30 cellular contexts compared by ENCODE assay signal in the genomic region with DNA sequence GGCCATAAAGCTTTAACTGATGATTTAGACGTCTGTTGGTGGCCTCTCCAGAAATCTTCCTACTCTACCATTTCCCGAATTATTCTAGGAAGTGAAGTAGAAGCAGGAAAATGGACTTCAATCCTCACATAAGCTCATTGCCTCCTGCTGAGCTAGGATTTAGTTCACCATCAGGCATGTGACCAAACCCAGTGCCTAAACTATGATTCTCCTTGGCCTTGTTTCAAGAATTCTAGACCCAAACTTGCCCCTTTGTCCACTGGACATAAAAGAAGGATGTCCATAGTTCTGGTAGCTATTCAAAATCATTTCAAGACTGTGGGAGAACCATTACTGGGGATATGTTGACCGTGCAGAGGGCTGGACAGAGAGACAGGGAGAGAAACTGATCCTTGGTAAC.
"Had no signal": no experiment of that assay in that cellular context is flagged by ENCODE, and none has a peak within 500 bp of the region (broad histone marks: within the 10 kb centered on the region; RNA-seq: fewer than 3 reads in every experiment).

No MANE protein-coding gene starts in this region.

- H3K27me3 ChIP-seq: gastrocnemius medialis, pancreas, sigmoid colon, spleen, testis, uterus had no signal

- H3K4me3 ChIP-seq: gastrocnemius medialis, left ventricle myocardium inferior, lung, mucosa of descending colon, pancreas, prostate gland, sigmoid colon, spleen, testis, uterus had no signal

- H3K36me3 ChIP-seq: gastrocnemius medialis, left ventricle myocardium inferior, pancreas, prostate gland, sigmoid colon, spleen, uterus had no signal

- ATAC-seq: activated T-helper 17 cell treated with anti-CD3 and anti-CD28 coated beads, Interleukin-2, amount 50 U/mL, for 72 hours; esophagus mucosa; gastrocnemius medialis; mucosa of descending colon; pancreas; T-helper 17 cell had no signal

- DNase-seq: activated CD4-positive, alpha-beta memory T cell treated with anti-CD3 and anti-CD28 coated beads, Interleukin-2, amount 10 ng/mL, durations not matched to agents 7 days and 5 days; activated CD4-positive, alpha-beta T cell treated with anti-CD3 and anti-CD28 coated beads, Interleukin-2, amount 10 ng/mL, durations not matched to agents 24 days and 14 days; activated CD4-positive, CD25-positive, alpha-beta regulatory T cell treated with anti-CD3 and anti-CD28 coated beads, Interleukin-2, amount 50 U/mL, for 72 hours; activated CD8-positive, alpha-beta memory T cell treated with anti-CD3 and anti-CD28 coated beads, Interleukin-2, amount 50 U/mL, for 48 hours; activated gamma-delta T cell treated with Interleukin-2 at 50 U/mL for 16 hours; activated naive CD4-positive, alpha-beta T cell treated with anti-CD3 and anti-CD28 coated beads, Interleukin-2, amount 50 U/mL, for 16 hours; activated T-cell treated with anti-CD3 and anti-CD28 coated beads, Interleukin-2, amount 50 U/mL, for 24 hours; amygdala; cerebellar nuclear complex; cortex of kidney; endodermal cell; gastrocnemius medialis; glutamatergic neuron; left ventricle myocardium inferior; mucosa of descending colon; naive B cell; pancreas; sigmoid colon; spleen; stimulated activated naive CD4-positive, alpha-beta T cell; T-helper 17 cell; T1000; testis; uterus had no signal

- H3K9me3 ChIP-seq: gastrocnemius medialis, left ventricle myocardium inferior, mucosa of descending colon, pancreas, prostate gland, sigmoid colon, spleen, testis, uterus had no signal

- H3K4me1 ChIP-seq: gastrocnemius medialis, left ventricle myocardium inferior, pancreas, prostate gland, sigmoid colon, spleen, testis, uterus had no signal

- FAIRE-seq: bronchial epithelial cell, islet of Langerhans, pancreas had no signal

- H3K27ac ChIP-seq: gastrocnemius medialis, left ventricle myocardium inferior, pancreas, prostate gland, sigmoid colon, spleen, testis, uterus had no signal
